9 cellular contexts compared by ENCODE assay signal in genomic region chr2:157480182-157480961, GRCh38. TPM values are rescaled to one million over a fixed set of nuclear protein-coding genes. Genes with fewer than 3 reads are reported as not detected.
A peak's percentile ranks its signal among the peaks of the same experiment; 100 is the strongest.
DNase-seq lines count a peak whose midpoint lies in the region; ATAC-seq and TF ChIP-seq lines count a peak whose summit lies in the region.
"Had no signal": no experiment of that assay in that cellular context is flagged by ENCODE, and none has a peak within 500 bp of the region (broad histone marks: within the 10 kb centered on the region; RNA-seq: fewer than 3 reads in every experiment).

No MANE protein-coding gene starts in this region.

- H4K20me1 ChIP-seq in H9 (ENCODE audit: control insufficient read depth, insufficient read depth, insufficient read length): no peaks in the 10 kb centered on the region

- WGBS in lung, 2 donors: 75 to 78% methylated on average over 3 of the region's 3 CpGs
- no CpG with 5 or more reads among the region's 3 CpGs for whole genome bisulfite sequencing in H9 (ENCODE audit: extremely low coverage, insufficient read length, low lambda C conversion rate)

- H3K27ac ChIP-seq in lung (ENCODE audit: low read depth in 1 of 2, low read length in 1 of 2) (no peak overlapping the region), H9 (ENCODE audit: insufficient read length, low read depth, low read length) (no peak overlapping the region)

- H3K4me1 Mint-ChIP-seq in H9: no peaks in the 10 kb centered on the region

- peaks cover 0 to 4% of the 10 kb centered on the region in 2 donors for H3K4me1 ChIP-seq in lung (ENCODE audit: control insufficient read depth in 2 of 2, insufficient read depth in 2 of 2, low read length in 2 of 2)
- H3K4me1 ChIP-seq in H9 (ENCODE audit: insufficient read depth, low read length): no peaks in the 10 kb centered on the region

- no peak overlapping the region for H3K4me2 ChIP-seq in H9 (ENCODE audit: insufficient read depth, insufficient read length, low read length)

- no peak overlapping the region for H3K4ac ChIP-seq in H9 (ENCODE audit: low read depth, low read length)

- no peak overlapping the region for H3K56ac ChIP-seq in H9 (ENCODE audit: insufficient read length, low read depth, low read length)

- no peak overlapping the region for H2BK120ac ChIP-seq in H9 (ENCODE audit: low read depth, low read length, poor library complexity, severe bottlenecking)

- no peak for DNase-seq in activated CD4-positive, CD25-positive, alpha-beta regulatory T cell (lab: John Stamatoyannopoulos, UW)
- peak; percentile 76 to 77 for DNase-seq in activated T-cell treated with anti-CD3 and anti-CD28 coated beads, Interleukin-2, amount 50 U/mL, for 48 hours
- DNase-seq in lung (ENCODE audit: low spot score): no peak
- DNase-seq in H9: no peak
- DNase-seq in activated gamma-delta T cell treated with Interleukin-2 at 50 U/mL for 16 hours: no peak
- no peak for DNase-seq in NCI-H1092 (lab: John Stamatoyannopoulos, UW)

- H3K4me3 ChIP-seq in lung: no peak overlapping the region

- H3K27me3 ChIP-seq in lung (ENCODE audit: control insufficient read depth, insufficient read depth): no peaks in the 10 kb centered on the region
- H3K27me3 ChIP-seq in H9 (ENCODE audit: insufficient read depth, low read length): no peaks in the 10 kb centered on the region

- H2BK15ac ChIP-seq in H9 (ENCODE audit: low read depth, low read length): no peak overlapping the region

- peak; percentile 50 to 59 for ATAC-seq in activated CD4-positive, CD25-positive, alpha-beta regulatory T cell treated with anti-CD3 and anti-CD28 coated beads, Interleukin-2, amount 50 U/mL, for 24 hours
- ATAC-seq in HG02973 (IDR thresholded peaks at IDR 0.05; ENCODE audit: unreplicated experiment) (peak; percentile 76), lung (ENCODE audit: insufficient read depth, low FRiP score) (peak; percentile 65)

- no peak overlapping the region for H3K18ac ChIP-seq in H9 (ENCODE audit: insufficient read length, low read depth, low read length)

- H3K14ac ChIP-seq in H9 (ENCODE audit: insufficient read depth, low read length): no peak overlapping the region

- H2BK20ac ChIP-seq in H9 (ENCODE audit: low read depth, low read length, poor library complexity, severe bottlenecking): no peak overlapping the region

- no peaks in the 10 kb centered on the region for H3K23me2 ChIP-seq in H9 (ENCODE audit: insufficient read length, low read depth, low read length, poor library complexity, severe bottlenecking)

- TF ChIP-seq CTCF in lung (IDR thresholded peaks at IDR 0.05; ENCODE audit: control extremely low read depth, extremely low read depth) (no peak), H9 (conservative IDR thresholded peaks at IDR 0.05) (no peak)

- H2AK5ac ChIP-seq in H9 (ENCODE audit: insufficient read length, low read length): no peak overlapping the region

- no peak overlapping the region for H2AFZ ChIP-seq in H9 (ENCODE audit: low read length)

- H2BK5ac ChIP-seq in H9 (ENCODE audit: insufficient read length, low read length): no peak overlapping the region

- H3K79me2 ChIP-seq in H9 (ENCODE audit: insufficient read depth, low read length): no peaks in the 10 kb centered on the region

- H3K36me3 Mint-ChIP-seq in H9 (ENCODE audit: insufficient read depth in 1 of 3, low read depth in 3 of 3): no peaks in the 10 kb centered on the region

- H4K91ac ChIP-seq in H9 (ENCODE audit: insufficient read length, low read depth, low read length): no peak overlapping the region

- no peaks in the 10 kb centered on the region for H3K9me3 Mint-ChIP-seq in H9

- no peak overlapping the region for H3T11ph ChIP-seq in H9 (ENCODE audit: low read length)

- H3K27ac Mint-ChIP-seq in H9: peak overlapping the region in 1 of 3 experiments; percentile 22; a peak in 1 of 7 replicates

- H3K4me3 Mint-ChIP-seq in H9: no peak overlapping the region

- H3K9me3 ChIP-seq in lung (ENCODE audit: control insufficient read depth in 2 of 2, insufficient read depth in 1 of 2, low read length in 1 of 2) (no peaks in the 10 kb centered on the region), H9 (ENCODE audit: control insufficient read depth, low read depth, low read length) (no peaks in the 10 kb centered on the region)

- H3K79me1 ChIP-seq in H9 (ENCODE audit: insufficient read depth, low read depth, low read length, poor library complexity, severe bottlenecking): no peaks in the 10 kb centered on the region

- H3K9ac ChIP-seq in H9 (ENCODE audit: extremely low read depth, insufficient read length, low read length): no peak overlapping the region

- no peaks in the 10 kb centered on the region for H3K36me3 ChIP-seq in lung (ENCODE audit: control insufficient read depth in 2 of 2, insufficient read depth in 2 of 2, low read length in 2 of 2)

- H3K27me3 Mint-ChIP-seq in H9 (ENCODE audit: low read depth): no peaks in the 10 kb centered on the region

- H2BK12ac ChIP-seq in H9 (ENCODE audit: insufficient read length, low read depth, low read length): no peak overlapping the region

- H3K23ac ChIP-seq in H9 (ENCODE audit: insufficient read length, low read depth, low read length): no peak overlapping the region

- H4K8ac ChIP-seq in H9 (replicated peaks; ENCODE audit: insufficient read length, low read depth, low read length): no peak overlapping the region

- H4K5ac ChIP-seq in H9 (ENCODE audit: insufficient read length, low read depth, low read length): no peak overlapping the region

RNA-seq across cellular contexts. Expression of gene CYTIP, which starts 36.5 kb away (rescaled TPM):
- total RNA-seq in lung (10 to 100 TPM; 21.4 to 37.4 TPM), H9 (2021) (0.09 and 0.28 TPM in 2 replicates)
- 10 to 100 TPM in 1 of 2 donors, 1 to 10 TPM in 1; 7.4 to 45.9 TPM for polyA plus RNA-seq in lung
- polyA plus RNA-seq: BJ had no signal

Comparison
In these comparisons a context has a peak if more than half of its experiments do, and no peak if none do; other contexts are left out.
1. DNase-seq: peak in activated T-cell treated with anti-CD3 and anti-CD28 coated beads, Interleukin-2, amount 50 U/mL, for 48 hours (2 of 2); none in activated CD4-positive, CD25-positive, alpha-beta regulatory T cell (0 of 4), lung (single experiment), H9 (single experiment), activated gamma-delta T cell treated with Interleukin-2 at 50 U/mL for 16 hours (single experiment) and NCI-H1092 (single experiment).
2. RNA of gene CYTIP, which starts 36.5 kb away (total RNA-seq): 21.4 to 37.4 TPM in lung; 0.09 to 0.28 TPM in H9; every median in the first group is over 10 times any median in the second.
3. Peak in every context shown above with its lines, with median percentiles within 50 percentile points of each other: ATAC-seq.